Comparison of ENCODE assay signal across 26 cellular contexts in genomic region chr17:9322298-9322697, GRCh38.
DNase-seq lines count a peak whose midpoint lies in the region; ATAC-seq, FAIRE-seq and TF ChIP-seq lines count a peak whose summit lies in the region.
"Had no signal": no experiment of that assay in that cellular context is flagged by ENCODE, and none has a peak within 500 bp of the region (broad histone marks: within the 10 kb centered on the region; RNA-seq: fewer than 3 reads in every experiment).

No MANE protein-coding gene starts in this region.

- H3K9me3 ChIP-seq in neural progenitor cell (ENCODE audit: low read depth): peaks cover 3% of the 10 kb centered on the region
- H3K9me3 ChIP-seq: SK-N-SH, suprapubic skin had no signal

- no peak overlapping the region for H3K9ac ChIP-seq in neural progenitor cell
- H3K9ac ChIP-seq: SK-N-SH had no signal

- peak; percentile 2 for TF ChIP-seq CTCF in GM12873 (IDR thresholded peaks at IDR 0.05; ENCODE audit: insufficient read depth, low read depth, low read length, missing control alignments)
- no peak for TF ChIP-seq CTCF in endothelial cell (IDR thresholded peaks at IDR 0.05; ENCODE audit: unreplicated experiment)
- no peak for TF ChIP-seq CTCF in neural progenitor cell (IDR thresholded peaks at IDR 0.05)
- no peak for TF ChIP-seq CTCF in dorsolateral prefrontal cortex (IDR thresholded peaks at IDR 0.05 in 54 of 56, conservative IDR thresholded peaks at IDR 0.05 in 2 of 56; ENCODE audit: low read depth in 1 of 56, partially characterized antibody in 56 of 56)

- FAIRE-seq in frontal cortex (lab: Jason Lieb, UNC): no peak
- FAIRE-seq: urothelium cell line had no signal

- H3K27ac ChIP-seq in neural progenitor cell (peak overlapping the region; percentile 12), dorsolateral prefrontal cortex (no peak overlapping the region)
- H3K27ac ChIP-seq: heart right ventricle, right atrium auricular region, spleen, suprapubic skin had no signal

- peaks cover 21% of the 10 kb centered on the region for H3K4me1 ChIP-seq in neural progenitor cell
- H3K4me1 ChIP-seq: heart right ventricle, right atrium auricular region, spleen, suprapubic skin had no signal

- H3K4me1 Mint-ChIP-seq in endothelial cell (ENCODE audit: unreplicated experiment): peaks cover 9% of the 10 kb centered on the region
- H3K4me1 Mint-ChIP-seq in neural progenitor cell: peaks cover 26% of the 10 kb centered on the region
- H3K4me1 Mint-ChIP-seq: activated CD4-positive, alpha-beta T cell treated with anti-CD3 and anti-CD28 coated beads, Interleukin-2, amount 10 ng/mL, durations not matched to agents 24 days and 14 days; activated CD8-positive, alpha-beta memory T cell treated with anti-CD3 and anti-CD28 coated beads, Interleukin-2, amount 10 ng/mL, durations not matched to agents 7 days and 5 days; activated naive CD4-positive, alpha-beta T cell treated with anti-CD3 and anti-CD28 coated beads, Interleukin-2, amount 10 ng/mL, durations not matched to agents 7 days and 5 days; CD14-positive monocyte; stimulated activated naive B cell treated with anti-CD40 and anti-IgM and Interleukin-4, amounts not matched to agents 10 μg/mL and 1 μg/mL and 100 μg/mL, for 72 hours had no signal

- intact Hi-C loops in dorsolateral prefrontal cortex (cut with DNase I): no loop called here

- H3K4me3 Mint-ChIP-seq in endothelial cell (ENCODE audit: unreplicated experiment): no peak overlapping the region
- no peak overlapping the region for H3K4me3 Mint-ChIP-seq in neural progenitor cell
- H3K4me3 Mint-ChIP-seq: activated CD4-positive, alpha-beta T cell treated with anti-CD3 and anti-CD28 coated beads, Interleukin-2, amount 10 ng/mL, durations not matched to agents 24 days and 14 days; activated CD8-positive, alpha-beta memory T cell treated with anti-CD3 and anti-CD28 coated beads, Interleukin-2, amount 10 ng/mL, durations not matched to agents 7 days and 5 days; activated naive CD4-positive, alpha-beta T cell treated with anti-CD3 and anti-CD28 coated beads, Interleukin-2, amount 10 ng/mL, durations not matched to agents 7 days and 5 days; activated T-helper 1 cell treated with anti-CD3 and anti-CD28 coated beads, Interleukin-12 subunit alpha, Interleukin-12 subunit beta, Interleukin-2, Interleukin-4 antibody, amounts not matched to agents 30 ng/mL and 10 ng/mL and 1 ng/mL, durations not matched to agents 14 hours and 24 hours and 36 hours; CD14-positive monocyte; stimulated activated naive B cell treated with anti-CD40 and anti-IgM and Interleukin-4, amounts not matched to agents 10 μg/mL and 1 μg/mL and 100 μg/mL, for 72 hours; T-helper 17 cell had no signal

- in situ Hi-C loops in SK-MEL-5 (cut with HindIII; ENCODE audit: low pct_unique_long_range_greater_than_20kb, low sequenced_read_pairs): no loop called here

- DNase-seq in SK-MEL-5 (ENCODE audit: low read depth, low spot score) (peak; percentile 40), endothelial cell (ENCODE audit: low spot score) (peak; percentile 26), neural progenitor cell (ENCODE audit: low spot score) (peak; percentile 56), frontal cortex (ENCODE audit: low spot score in 2 of 2) (no peak), dorsolateral prefrontal cortex (no peak)
- DNase-seq: activated CD4-positive, alpha-beta T cell treated with anti-CD3 and anti-CD28 coated beads, Interleukin-2, amount 10 ng/mL, durations not matched to agents 24 days and 14 days; activated CD8-positive, alpha-beta memory T cell treated with anti-CD3 and anti-CD28 coated beads, Interleukin-2, amount 10 ng/mL, durations not matched to agents 7 days and 5 days; activated naive CD4-positive, alpha-beta T cell treated with anti-CD3 and anti-CD28 coated beads, Interleukin-2, amount 10 ng/mL, durations not matched to agents 7 days and 5 days; amniotic stem cell; heart right ventricle; KG1; left cardiac atrium; NCI-H1436 treated with DMSO at 0.1 percent for 48 hours; NCI-H748 treated with DMSO at 0.1 percent for 48 hours; SK-N-SH; spleen; stimulated activated CD4-positive, alpha-beta T cell treated with anti-CD3 and anti-CD28 coated beads, Interleukin-4, amount 100 ng/mL, for 24 hours; stimulated activated naive B cell treated with anti-CD40 and anti-IgM and Interleukin-4, amounts not matched to agents 10 μg/mL and 1 μg/mL and 100 μg/mL, for 72 hours; T-helper 17 cell had no signal

- H3K9me3 Mint-ChIP-seq in endothelial cell (ENCODE audit: unreplicated experiment): no peaks in the 10 kb centered on the region
- H3K9me3 Mint-ChIP-seq in neural progenitor cell: peaks cover 13% of the 10 kb centered on the region

- no peaks in the 10 kb centered on the region for H3K36me3 Mint-ChIP-seq in endothelial cell (ENCODE audit: low read depth, unreplicated experiment)
- peaks cover 6% of the 10 kb centered on the region for H3K36me3 Mint-ChIP-seq in neural progenitor cell
- H3K36me3 Mint-ChIP-seq: activated naive CD4-positive, alpha-beta T cell treated with anti-CD3 and anti-CD28 coated beads, Interleukin-2, amount 10 ng/mL, durations not matched to agents 7 days and 5 days had no signal

- H3K27ac Mint-ChIP-seq in endothelial cell (ENCODE audit: unreplicated experiment): no peak overlapping the region
- peak overlapping the region; percentile 81 for H3K27ac Mint-ChIP-seq in neural progenitor cell
- H3K27ac Mint-ChIP-seq: activated CD4-positive, alpha-beta T cell treated with anti-CD3 and anti-CD28 coated beads, Interleukin-2, amount 10 ng/mL, durations not matched to agents 24 days and 14 days; activated CD8-positive, alpha-beta memory T cell treated with anti-CD3 and anti-CD28 coated beads, Interleukin-2, amount 10 ng/mL, durations not matched to agents 7 days and 5 days; activated naive CD4-positive, alpha-beta T cell treated with anti-CD3 and anti-CD28 coated beads, Interleukin-2, amount 10 ng/mL, durations not matched to agents 7 days and 5 days; activated T-helper 1 cell treated with anti-CD3 and anti-CD28 coated beads, Interleukin-12 subunit alpha, Interleukin-12 subunit beta, Interleukin-2, Interleukin-4 antibody, amounts not matched to agents 30 ng/mL and 10 ng/mL and 1 ng/mL, durations not matched to agents 14 hours and 24 hours and 36 hours; stimulated activated naive B cell treated with anti-CD40 and anti-IgM and Interleukin-4, amounts not matched to agents 10 μg/mL and 1 μg/mL and 100 μg/mL, for 72 hours; T-helper 17 cell had no signal

- peak overlapping the region; percentile 50 for H3K4me2 ChIP-seq in neural progenitor cell
- H3K4me2 ChIP-seq: SK-N-SH had no signal

- H3K36me3 ChIP-seq in neural progenitor cell: no peaks in the 10 kb centered on the region
- H3K36me3 ChIP-seq: right atrium auricular region, suprapubic skin had no signal

- no peak overlapping the region for H2AFZ ChIP-seq in neural progenitor cell (replicated peaks)

- no peaks in the 10 kb centered on the region for H4K20me1 ChIP-seq in neural progenitor cell (ENCODE audit: low read depth)

- no peaks in the 10 kb centered on the region for H3K27me3 ChIP-seq in neural progenitor cell
- H3K27me3 ChIP-seq in dorsolateral prefrontal cortex: no peaks in the 10 kb centered on the region
- H3K27me3 ChIP-seq: heart right ventricle, right atrium auricular region, spleen, suprapubic skin had no signal

- no peak overlapping the region for H3K4me3 ChIP-seq in neural progenitor cell
- H3K4me3 ChIP-seq in dorsolateral prefrontal cortex: no peak overlapping the region
- H3K4me3 ChIP-seq: heart right ventricle, right atrium auricular region, spleen, suprapubic skin had no signal

- H3K27me3 Mint-ChIP-seq in endothelial cell (ENCODE audit: unreplicated experiment): peaks cover 2% of the 10 kb centered on the region
- H3K27me3 Mint-ChIP-seq in neural progenitor cell (ENCODE audit: insufficient read depth, low read depth): no peaks in the 10 kb centered on the region
- H3K27me3 Mint-ChIP-seq: activated CD4-positive, alpha-beta T cell treated with anti-CD3 and anti-CD28 coated beads, Interleukin-2, amount 10 ng/mL, durations not matched to agents 24 days and 14 days; activated CD8-positive, alpha-beta memory T cell treated with anti-CD3 and anti-CD28 coated beads, Interleukin-2, amount 10 ng/mL, durations not matched to agents 7 days and 5 days; stimulated activated naive B cell treated with anti-CD40 and anti-IgM and Interleukin-4, amounts not matched to agents 10 μg/mL and 1 μg/mL and 100 μg/mL, for 72 hours; T-helper 17 cell had no signal

- no peak for ATAC-seq in GM18907 (IDR thresholded peaks at IDR 0.05; ENCODE audit: unreplicated experiment)
- ATAC-seq: activated CD8-positive, alpha-beta memory T cell treated with anti-CD3 and anti-CD28 coated beads, Interleukin-2, amount 10 ng/mL, durations not matched to agents 7 days and 5 days; heart right ventricle; left cardiac atrium; stimulated activated naive B cell treated with anti-CD40 and anti-IgM and Interleukin-4, amounts not matched to agents 10 μg/mL and 1 μg/mL and 100 μg/mL, for 72 hours; T-helper 17 cell had no signal

- H3K79me2 ChIP-seq in neural progenitor cell (ENCODE audit: low read depth): no peaks in the 10 kb centered on the region

- peaks cover 20% of the 10 kb centered on the region for H3F3A ChIP-seq in neural progenitor cell (ENCODE audit: low read depth)

Comparison
In these comparisons a context has a peak if more than half of its experiments do, and no peak if none do; other contexts are left out.
1. DNase-seq: peak in SK-MEL-5 (single experiment), endothelial cell (single experiment) and neural progenitor cell (single experiment); none in frontal cortex (0 of 2) and dorsolateral prefrontal cortex (0 of 10).